Comparison of ENCODE assay signal across 25 cellular contexts in genomic region chr2:112800881-112801583, GRCh38. TPM values are rescaled to one million over a fixed set of nuclear protein-coding genes. Genes with fewer than 3 reads are reported as not detected.
"Had no signal": no experiment of that assay in that cellular context is flagged by ENCODE, and none has a peak within 500 bp of the region (broad histone marks: within the 10 kb centered on the region; RNA-seq: fewer than 3 reads in every experiment).

No MANE protein-coding gene starts in this region.

- H3K27ac ChIP-seq: ovary, psoas muscle, skin epidermis, suprapubic skin had no signal

- ATAC-seq: activated CD4-positive, alpha-beta T cell treated with anti-CD3 and anti-CD28 coated beads for 36 hours; activated CD8-positive, alpha-beta memory T cell treated with anti-CD3 and anti-CD28 coated beads, Interleukin-2, amount 10 ng/mL, durations not matched to agents 7 days and 5 days; left colon; psoas muscle; right cardiac atrium; stimulated activated naive CD8-positive, alpha-beta T cell treated with anti-CD3 and anti-CD28 coated beads, Interleukin-15, amount 100 ng/mL, for 72 hours; T-cell; WTC11 had no signal

- H3K4me1 ChIP-seq: adrenal gland, psoas muscle had no signal

- H3K27me3 Mint-ChIP-seq: activated CD4-positive, alpha-beta memory T cell treated with anti-CD3 and anti-CD28 coated beads, Interleukin-2, amount 10 ng/mL, durations not matched to agents 7 days and 5 days; activated CD4-positive, alpha-beta T cell treated with anti-CD3 and anti-CD28 coated beads for 36 hours; activated CD8-positive, alpha-beta memory T cell treated with anti-CD3 and anti-CD28 coated beads, Interleukin-2, amount 10 ng/mL, durations not matched to agents 7 days and 5 days; T-cell; type B pancreatic cell had no signal

- H3K27me3 ChIP-seq: adrenal gland, ovary, suprapubic skin had no signal

- H3K27ac Mint-ChIP-seq: activated CD4-positive, alpha-beta T cell treated with anti-CD3 and anti-CD28 coated beads for 36 hours; activated CD8-positive, alpha-beta memory T cell treated with anti-CD3 and anti-CD28 coated beads, Interleukin-2, amount 10 ng/mL, durations not matched to agents 7 days and 5 days; stimulated activated naive CD8-positive, alpha-beta T cell treated with anti-CD3 and anti-CD28 coated beads, Interleukin-15, amount 100 ng/mL, for 72 hours; T-cell; type B pancreatic cell; WTC11 had no signal

- H3K9me3 ChIP-seq: adrenal gland, ovary, psoas muscle, SK-N-SH, suprapubic skin had no signal

- H3K36me3 ChIP-seq: adrenal gland, ovary, suprapubic skin had no signal

- H3K4me3 Mint-ChIP-seq: activated CD4-positive, alpha-beta memory T cell treated with anti-CD3 and anti-CD28 coated beads, Interleukin-2, amount 10 ng/mL, durations not matched to agents 7 days and 5 days; activated CD4-positive, alpha-beta T cell treated with anti-CD3 and anti-CD28 coated beads for 36 hours; activated CD8-positive, alpha-beta memory T cell treated with anti-CD3 and anti-CD28 coated beads, Interleukin-2, amount 10 ng/mL, durations not matched to agents 7 days and 5 days; stimulated activated naive CD8-positive, alpha-beta T cell treated with anti-CD3 and anti-CD28 coated beads, Interleukin-15, amount 100 ng/mL, for 72 hours; T-cell; type B pancreatic cell; WTC11 had no signal

- H3K4me3 ChIP-seq: adrenal gland, ovary, psoas muscle, skin epidermis, suprapubic skin had no signal

- H3K9me3 Mint-ChIP-seq: stimulated activated naive CD8-positive, alpha-beta T cell treated with anti-CD3 and anti-CD28 coated beads, Interleukin-15, amount 100 ng/mL, for 72 hours; T-cell had no signal

- DNase-seq: activated CD4-positive, alpha-beta memory T cell treated with anti-CD3 and anti-CD28 coated beads, Interleukin-2, amount 10 ng/mL, durations not matched to agents 7 days and 5 days; activated CD4-positive, alpha-beta T cell treated with anti-CD3 and anti-CD28 coated beads for 36 hours; activated CD8-positive, alpha-beta memory T cell treated with anti-CD3 and anti-CD28 coated beads, Interleukin-2, amount 10 ng/mL, durations not matched to agents 7 days and 5 days; activated naive CD4-positive, alpha-beta T cell treated with anti-CD3 and anti-CD28 coated beads, Interleukin-2, amount 50 U/mL, for 16 hours; adrenal gland; effector memory CD4-positive, alpha-beta T cell; foreskin melanocyte; glutamatergic neuron; hypothalamus; islet precursor cell; left colon; mammary epithelial cell; ovary; psoas muscle; right cardiac atrium; SK-N-SH; stimulated activated naive CD8-positive, alpha-beta T cell treated with anti-CD3 and anti-CD28 coated beads, Interleukin-15, amount 100 ng/mL, for 72 hours; T-cell had no signal

- H3K36me3 Mint-ChIP-seq: T-cell had no signal

RNA-seq across cellular contexts. Expression of gene IL1A, which starts 16.7 kb away (rescaled TPM):
- total RNA-seq: right cardiac atrium had no signal
- polyA plus RNA-seq: right cardiac atrium, SK-N-SH had no signal

RNA-seq across cellular contexts. Expression of gene IL1B, which starts 35.5 kb away (rescaled TPM):
- total RNA-seq: astrocyte, endothelial cell of umbilical vein, fibroblast of lung, WTC11 had no signal

RNA-seq across cellular contexts. Expression of gene CKAP2L, which starts 36.6 kb away (rescaled TPM):
- polyA plus RNA-seq: right cardiac atrium had no signal
